Comparison of ENCODE assay signal across 8 cellular contexts in the genomic region with DNA sequence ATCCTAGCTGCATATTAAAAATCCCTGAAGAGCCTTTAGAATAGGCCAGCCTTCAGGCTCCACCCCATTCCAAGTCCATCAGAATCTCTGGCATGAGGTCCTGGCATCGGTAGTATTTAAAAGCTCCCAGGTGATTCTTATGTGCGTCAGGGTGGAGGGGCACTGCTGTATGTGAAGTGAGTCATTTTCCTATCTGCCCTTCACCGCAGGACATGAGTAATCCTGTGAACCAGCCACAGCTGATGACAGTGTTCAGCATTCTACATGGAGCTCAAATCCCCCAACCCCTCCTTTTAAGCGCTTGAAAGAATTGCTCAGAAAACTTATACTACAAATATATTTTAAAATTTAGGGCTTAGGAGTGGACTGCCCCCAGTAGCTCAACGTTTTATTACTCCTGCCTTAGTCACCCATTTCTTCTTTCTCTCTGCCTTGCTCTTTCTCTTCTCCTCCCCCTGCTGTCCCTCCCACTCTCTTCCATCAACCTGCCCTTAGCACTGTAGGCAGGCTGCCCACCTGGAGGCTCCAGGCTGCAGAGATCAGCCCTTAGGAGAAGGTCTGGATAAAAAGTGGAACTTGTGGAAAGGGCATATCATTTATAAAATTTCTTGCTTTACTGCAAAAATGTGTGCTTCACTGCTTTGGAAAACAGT.
A peak's percentile ranks its signal among the peaks of the same experiment; 100 is the strongest.
DNase-seq lines count a peak whose midpoint lies in the region; ATAC-seq, FAIRE-seq and TF ChIP-seq lines count a peak whose summit lies in the region.

No MANE protein-coding gene starts in this region.

- ATAC-seq in GM19397 (IDR thresholded peaks at IDR 0.05; ENCODE audit: unreplicated experiment) (peak; percentile 97), HG03280 (IDR thresholded peaks at IDR 0.05; ENCODE audit: unreplicated experiment) (peak; percentile 95)

- H3K36me3 ChIP-seq in BJ (ENCODE audit: control insufficient read depth, insufficient read depth, low read length) (no peaks in the 10 kb centered on the region), bronchial epithelial cell (ENCODE audit: control insufficient read depth, insufficient read depth, low read length) (no peaks in the 10 kb centered on the region)

- FAIRE-seq in bronchial epithelial cell (lab: Jason Lieb, UNC): peak; percentile 82

- peak overlapping the region; percentile 81 for H3K27ac Mint-ChIP-seq in T-helper 1 cell treated with Interleukin-12 subunit alpha and Interleukin-12 subunit beta and Interleukin-4 antibody, amounts not matched to agents 30 μg/mL and 1 μg/mL, for 36 hours

- CTCF ChIA-PET in BJ (lab: Yijun Ruan, JAX): interaction anchor here (0.8 kb wide), 2 partner anchors 164 to 799 kb away, joined by 3 to 4 read pairs; no protein-coding TSS in a partner anchor

- POLR2A ChIA-PET in BJ (lab: Charles Lee): interaction anchor here (0.8 kb wide), 1 partner anchor 169 kb away, joined by 4 read pairs; no protein-coding TSS in a partner anchor

- no peaks in the 10 kb centered on the region for H3K9me3 Mint-ChIP-seq in T-helper 1 cell treated with Interleukin-12 subunit alpha and Interleukin-12 subunit beta and Interleukin-4 antibody, amounts not matched to agents 30 μg/mL and 1 μg/mL, for 36 hours

- DNase-seq in BJ (ENCODE audit: low read depth) (peak; percentile 80), bronchial epithelial cell (ENCODE audit: low read depth) (peak; percentile 99), skeletal muscle cell (ENCODE audit: low read depth) (peak; percentile 99), NCI-H748 (lab: John Stamatoyannopoulos, UW; ENCODE audit: unreplicated experiment) (no peak), ureter (ENCODE audit: low spot score) (no peak)

- peak; percentile 9; the same call in 1 of the 2 replicates for TF ChIP-seq CTCF in BJ (IDR thresholded peaks at IDR 0.05; ENCODE audit: insufficient read depth, low read depth, low read length)
- TF ChIP-seq CTCF in bronchial epithelial cell (IDR thresholded peaks at IDR 0.05; ENCODE audit: insufficient read depth, low read length, severe bottlenecking): no peak

- peak overlapping the region; percentile 38 for H3K4me3 Mint-ChIP-seq in T-helper 1 cell treated with Interleukin-12 subunit alpha and Interleukin-12 subunit beta and Interleukin-4 antibody, amounts not matched to agents 30 μg/mL and 1 μg/mL, for 36 hours

- H3K4me1 Mint-ChIP-seq in T-helper 1 cell treated with Interleukin-12 subunit alpha and Interleukin-12 subunit beta and Interleukin-4 antibody, amounts not matched to agents 30 μg/mL and 1 μg/mL, for 36 hours (ENCODE audit: low read depth): peaks cover 32% of the 10 kb centered on the region

- H3K36me3 Mint-ChIP-seq in T-helper 1 cell treated with Interleukin-12 subunit alpha and Interleukin-12 subunit beta and Interleukin-4 antibody, amounts not matched to agents 30 μg/mL and 1 μg/mL, for 36 hours (ENCODE audit: low read depth): no peaks in the 10 kb centered on the region

- H3K27me3 ChIP-seq in BJ (ENCODE audit: control insufficient read depth, insufficient read depth, low read length) (no peaks in the 10 kb centered on the region), bronchial epithelial cell (ENCODE audit: control insufficient read depth, insufficient read depth, low read length) (no peaks in the 10 kb centered on the region)

- peaks cover under 1% of the 10 kb centered on the region for H3K27me3 Mint-ChIP-seq in T-helper 1 cell treated with Interleukin-12 subunit alpha and Interleukin-12 subunit beta and Interleukin-4 antibody, amounts not matched to agents 30 μg/mL and 1 μg/mL, for 36 hours (ENCODE audit: low read depth)

- H3K4me3 ChIP-seq in BJ (ENCODE audit: low read depth, low read length) (no peak overlapping the region), bronchial epithelial cell (ENCODE audit: low read depth, low read length) (no peak overlapping the region), skeletal muscle cell (ENCODE audit: low read depth, low read length) (no peak overlapping the region)

Comparison
In these comparisons a context has a peak if more than half of its experiments do, and no peak if none do; other contexts are left out.
1. DNase-seq: peak in BJ (single experiment), bronchial epithelial cell (single experiment) and skeletal muscle cell (single experiment); none in NCI-H748 (single experiment) and ureter (single experiment).